ENCODE assay signal across 15 cellular contexts in the genomic region with DNA sequence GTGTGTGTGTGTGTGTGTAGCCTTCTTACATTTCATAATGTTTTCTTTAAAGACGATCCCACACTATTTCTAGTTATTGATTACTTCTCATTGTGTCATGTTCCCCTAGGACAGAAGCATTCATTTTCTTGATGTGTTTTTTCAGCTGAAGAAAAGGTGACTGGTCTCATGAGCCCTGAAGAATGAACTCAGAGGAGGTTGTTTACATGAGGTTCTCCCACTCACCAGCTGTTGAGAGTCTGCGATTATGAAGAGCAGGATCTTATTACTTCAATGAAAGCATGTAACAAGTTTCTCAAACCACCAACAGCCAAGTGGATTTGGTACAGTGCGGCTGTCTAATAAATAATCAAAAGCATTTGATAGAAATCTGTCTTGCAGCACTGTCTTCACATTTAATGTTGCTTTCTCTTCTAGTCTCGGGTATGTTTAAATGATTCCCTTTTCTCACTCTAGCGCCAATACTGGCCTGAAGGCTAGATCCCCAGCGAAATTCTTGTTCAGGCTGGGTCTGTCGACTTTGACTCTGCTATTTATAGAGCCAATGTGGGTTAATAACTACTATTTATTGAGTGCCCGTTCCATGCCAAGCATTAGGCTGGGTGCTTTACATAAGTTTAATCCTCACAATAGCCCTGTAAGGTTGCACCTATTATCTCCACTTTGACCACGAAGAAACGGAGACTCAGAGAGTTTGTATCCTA. TPM values are rescaled to one million over a fixed set of nuclear protein-coding genes. Genes with fewer than 3 reads are reported as not detected.
A peak's percentile ranks its signal among the peaks of the same experiment; 100 is the strongest.
DNase-seq lines count a peak whose midpoint lies in the region; ATAC-seq, FAIRE-seq and TF ChIP-seq lines count a peak whose summit lies in the region.
"Had no signal": no experiment of that assay in that cellular context is flagged by ENCODE, and none has a peak within 500 bp of the region (broad histone marks: within the 10 kb centered on the region; RNA-seq: fewer than 3 reads in every experiment).

No MANE protein-coding gene starts in this region.

- POLR2A ChIA-PET in K562 (lab: Yijun Ruan, JAX) = interaction anchor here (0.6 to 1.1 kb wide), 2 partner anchors 9 to 40 kb away, joined by 3 to 4 read pairs; no protein-coding TSS in a partner anchor

- H3K36me3 ChIP-seq in left ventricle myocardium inferior = no peaks in the 10 kb centered on the region
- H3K36me3 ChIP-seq in K562 (ENCODE audit: control insufficient read depth, insufficient read depth, low read length) = no peaks in the 10 kb centered on the region
- H3K36me3 ChIP-seq in left lung = no peaks in the 10 kb centered on the region

- no peak overlapping the region for H3K4me2 ChIP-seq in K562 (ENCODE audit: insufficient read depth, low read length)

- no peaks in the 10 kb centered on the region for H3K27me3 ChIP-seq in left ventricle myocardium inferior (ENCODE audit: low read depth)
- no peaks in the 10 kb centered on the region for H3K27me3 ChIP-seq in K562 (ENCODE audit: control insufficient read depth in 2 of 2, insufficient read depth in 2 of 2, low read length in 2 of 2)
- H3K27me3 ChIP-seq in left lung = no peaks in the 10 kb centered on the region

- H3K9me1 ChIP-seq in K562 (ENCODE audit: control insufficient read depth, insufficient read depth, low read length) = no peaks in the 10 kb centered on the region

- TF ChIP-seq CTCF in left ventricle myocardium inferior (IDR thresholded peaks at IDR 0.05; ENCODE audit: borderline replicate concordance) = no peak
- no peak for TF ChIP-seq CTCF in K562 (IDR thresholded peaks at IDR 0.05 in 2 of 3, conservative IDR thresholded peaks at IDR 0.05 in 1 of 3; ENCODE audit: insufficient read depth in 2 of 3, low read depth in 1 of 3, low read length in 3 of 3)
- no peak for TF ChIP-seq CTCF in left lung (IDR thresholded peaks at IDR 0.05)

- H3K79me2 ChIP-seq in K562 (ENCODE audit: control insufficient read depth, insufficient read depth, low read length) = no peaks in the 10 kb centered on the region

- H3K27ac ChIP-seq in left ventricle myocardium inferior (replicated peaks) (peak overlapping the region; percentile 16), K562 (ENCODE audit: extremely low read depth, low read depth, low read length) (no peak overlapping the region), left lung (no peak overlapping the region)

- TF ChIP-seq RAD21 in K562 (CRISPR knock-in tag; conservative IDR thresholded peaks at IDR 0.05 in 1 of 2, IDR thresholded peaks at IDR 0.05 in 1 of 2) = no peak

- TF ChIP-seq EP300 in K562 (IDR thresholded peaks at IDR 0.05; ENCODE audit: low read length) = no peak

- ATAC-seq in K562 (peak; percentile 47; the same call in 2 of the 3 replicates), left lung (peak; percentile 42), SK-N-SH treated with all-trans-retinoic acid at 6 μM for 48 hours (no peak), HG02623 (IDR thresholded peaks at IDR 0.05; ENCODE audit: unreplicated experiment) (no peak), GM21423 (IDR thresholded peaks at IDR 0.05; ENCODE audit: unreplicated experiment) (no peak)
- ATAC-seq: GM12878 had no signal

- in situ Hi-C loops in K562 (cut with MboI) = no loop called here

- H3K9me3 ChIP-seq in left ventricle myocardium inferior (replicated peaks) = no peaks in the 10 kb centered on the region
- no peaks in the 10 kb centered on the region for H3K9me3 ChIP-seq in K562 (replicated peaks; ENCODE audit: control insufficient read depth, insufficient read depth, low read depth, low read length)
- no peaks in the 10 kb centered on the region for H3K9me3 ChIP-seq in left lung

- WGBS in K562 (ENCODE audit: insufficient coverage, low coverage, missing lambda C conversion rate) = 5% methylated on average over 10 of the region's 10 CpGs

- H3K4me3 ChIP-seq in left ventricle myocardium inferior (no peak overlapping the region), K562 (no peak overlapping the region), left lung (no peak overlapping the region)
- H3K4me3 ChIP-seq: GM12878 had no signal

- no peak for TF ChIP-seq POLR2A in K562 (conservative IDR thresholded peaks at IDR 0.05)

- no peak overlapping the region for H3K9ac ChIP-seq in K562 (ENCODE audit: insufficient read depth in 1 of 2, low read depth in 2 of 2, low read length in 2 of 2)

- BruUV-seq in K562 (replicated peaks; lab: Mats Ljungman, UMichigan) = no TSS peak

- H2AFZ ChIP-seq in K562 (ENCODE audit: low read depth, low read length) = peak overlapping the region; percentile 47; the same call in 1 of the 2 replicates

- H4K20me1 ChIP-seq in K562 (replicated peaks; ENCODE audit: control insufficient read depth, insufficient read depth, low read length) = no peaks in the 10 kb centered on the region

- peaks cover 29% of the 10 kb centered on the region for H3K4me1 ChIP-seq in left ventricle myocardium inferior
- H3K4me1 ChIP-seq in K562 (replicated peaks in 1 of 2; ENCODE audit: control insufficient read depth in 2 of 2, insufficient read depth in 2 of 2, low read length in 2 of 2) = no peaks in the 10 kb centered on the region; a peak in 1 of 5 replicates
- H3K4me1 ChIP-seq in left lung = no peaks in the 10 kb centered on the region

- DNase-seq in left ventricle myocardium inferior = no peak
- DNase-seq in cardiac septum (ENCODE audit: low spot score) = no peak
- DNase-seq in K562 (ENCODE audit: extremely low read depth in 1 of 4, low spot score in 3 of 4) = no peak
- no peak for DNase-seq in left lung
- no peak for DNase-seq in AML-193 (lab: John Stamatoyannopoulos, UW)
- DNase-seq: activated naive CD8-positive, alpha-beta T cell treated with anti-CD3 and anti-CD28 coated beads for 36 hours; dermis blood vessel endothelial cell; DMS153; NCI-H526 treated with DMSO at 0.1 percent for 48 hours; stimulated activated CD8-positive, alpha-beta memory T cell treated with anti-CD3 and anti-CD28 coated beads, Interleukin-4, amount 100 ng/mL, for 48 hours had no signal

- intact Hi-C loops in left ventricle myocardium inferior (cut with micrococcal nuclease) = no loop called here
- intact Hi-C loops in cardiac septum (cut with DNase I) = no loop called here
- intact Hi-C loops in K562 (cut with micrococcal nuclease) = no loop called here
- intact Hi-C loops in left lung (cut with DNase I) = no loop called here

- no peak for FAIRE-seq in K562 (lab: Jason Lieb, UNC)
- FAIRE-seq: GM12878, H1 had no signal

- CTCF ChIA-PET in K562 (lab: Yijun Ruan, JAX; ENCODE audit: low intra/inter-chr PET ratio) = interaction anchor here (0.6 kb wide), 1 partner anchor 10 kb away, joined by 3 read pairs; no protein-coding TSS in a partner anchor

TF ChIP-seq in K562, 482 proteins besides CTCF, POLR2A, EP300 and RAD21 (continues in another document):
- TF ChIP-seq FOXK2 (conservative IDR thresholded peaks at IDR 0.05 in 1 of 2, IDR thresholded peaks at IDR 0.05 in 1 of 2; ENCODE audit: low read depth in 2 of 2) = peak; percentile 45 to 58; a peak in 2 of 4 replicates
- no peak for TF ChIP-seq NFE2 (IDR thresholded peaks at IDR 0.05; ENCODE audit: low read depth)

TF ChIP-seq in SK-N-SH treated with all-trans-retinoic acid at 6 μM for 48 hours, 23 proteins besides CTCF, POLR2A, EP300 and RAD21:
- TF ChIP-seq, protein P1, sequence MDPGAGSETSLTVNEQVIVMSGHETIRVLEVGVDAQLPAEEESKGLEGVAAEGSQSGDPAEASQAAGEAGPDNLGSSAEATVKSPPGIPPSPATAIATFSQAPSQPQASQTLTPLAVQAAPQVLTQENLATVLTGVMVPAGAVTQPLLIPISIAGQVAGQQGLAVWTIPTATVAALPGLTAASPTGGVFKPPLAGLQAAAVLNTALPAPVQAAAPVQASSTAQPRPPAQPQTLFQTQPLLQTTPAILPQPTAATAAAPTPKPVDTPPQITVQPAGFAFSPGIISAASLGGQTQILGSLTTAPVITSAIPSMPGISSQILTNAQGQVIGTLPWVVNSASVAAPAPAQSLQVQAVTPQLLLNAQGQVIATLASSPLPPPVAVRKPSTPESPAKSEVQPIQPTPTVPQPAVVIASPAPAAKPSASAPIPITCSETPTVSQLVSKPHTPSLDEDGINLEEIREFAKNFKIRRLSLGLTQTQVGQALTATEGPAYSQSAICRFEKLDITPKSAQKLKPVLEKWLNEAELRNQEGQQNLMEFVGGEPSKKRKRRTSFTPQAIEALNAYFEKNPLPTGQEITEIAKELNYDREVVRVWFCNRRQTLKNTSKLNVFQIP (CRISPR knock-in tag; IDR thresholded peaks at IDR 0.05; ENCODE audit: borderline replicate concordance, low read depth) = no peak
- TF ChIP-seq GLIS3 (CRISPR knock-in tag; IDR thresholded peaks at IDR 0.05) (no peak), PPARA (CRISPR knock-in tag; IDR thresholded peaks at IDR 0.05; ENCODE audit: borderline replicate concordance) (no peak)

RNA-seq across cellular contexts. Expression of a gene that starts 9.5 kb away (rescaled TPM):
- total RNA-seq in left ventricle myocardium inferior (7.6 TPM), cardiac septum (10.8 TPM), K562 (2014; rRNA removed) (0.95 and 1.9 TPM in 2 replicates), K562 (2014; rRNA removed; fragmentation: Illumina TruSeq; extraction: Trizol) (3.1 and 5.4 TPM in 2 replicates), K562 (2015; rRNA removed; fragmentation: Illumina TruSeq; extraction: Trizol) (3.4 and 4.2 TPM in 2 replicates), K562 (2021) (2.2 and 2.5 TPM in 2 replicates), left lung (1 to 10 TPM; 3.7 to 6.4 TPM)
- total RNA-seq in K562 (2011; cell fraction: chromatin; rRNA removed; ENCODE audit: low replicate concordance) = 9.8 and 34.0 TPM in 2 replicates
- total RNA-seq in K562 (2011; cell fraction: nucleolus; rRNA removed) = 3.2 and 5.9 TPM in 2 replicates
- 12.6 and 20.4 TPM in 2 replicates for total RNA-seq in K562 (2011; cell fraction: nucleoplasm; rRNA removed)
- polyA plus RNA-seq in K562 (2011; rRNA removed) (2.5 and 3.9 TPM in 2 replicates), K562 (2014; fragmentation: Illumina TruSeq; extraction: Trizol) (1.8 and 2.1 TPM in 2 replicates), K562 (2014; fragmentation: Nextera tagmentation; extraction: Ambion mirVana) (1 to 10 TPM; 1.1 to 2.1 TPM), K562 (2014; rRNA removed) (1.1 and 1.3 TPM in 2 replicates)
- 0.12 and 0.49 TPM in 2 replicates for polyA plus RNA-seq in K562 (2011; cell fraction: cytosol; rRNA removed)
- 3.1 and 5.2 TPM in 2 replicates for polyA plus RNA-seq in K562 (2011; cell fraction: nucleus; rRNA removed)
- 1.1 and 2.0 TPM in 2 replicates for polyA plus RNA-seq in K562 (2012)
- 7.9 and 10.7 TPM in 2 replicates for polyA minus RNA-seq in K562 (2011; rRNA and poly(A)+ RNA removed)
- 0.91 and 1.8 TPM in 2 replicates for polyA minus RNA-seq in K562 (2011; cell fraction: cytosol; rRNA and poly(A)+ RNA removed)
- polyA minus RNA-seq in K562 (2011; cell fraction: nucleus; rRNA and poly(A)+ RNA removed) = 9.8 and 17.7 TPM in 2 replicates

Comparison
In these comparisons a context has a peak if more than half of its experiments do, and no peak if none do; other contexts are left out.
1. ATAC-seq: peak in K562 (single experiment) and left lung (single experiment); none in SK-N-SH treated with all-trans-retinoic acid at 6 μM for 48 hours (single experiment), HG02623 (single experiment) and GM21423 (single experiment).